ENCODE assay signal across 21 cellular contexts in genomic region chr16:73480381-73480780, GRCh38.
"Had no signal": no experiment of that assay in that cellular context is flagged by ENCODE, and none has a peak within 500 bp of the region (broad histone marks: within the 10 kb centered on the region; RNA-seq: fewer than 3 reads in every experiment).

No MANE protein-coding gene starts in this region.

- H3K9me3 ChIP-seq: colonic mucosa, heart left ventricle, neutrophil, stomach, thoracic aorta, transverse colon had no signal

- H3K27ac ChIP-seq: colonic mucosa, heart left ventricle, neutrophil, stomach, thoracic aorta, transverse colon had no signal

- H3K9me3 Mint-ChIP-seq: nephron had no signal

- H3K4me3 Mint-ChIP-seq: naive B cell, nephron had no signal

- H3K27ac Mint-ChIP-seq: naive B cell, nephron had no signal

- H3K36me3 Mint-ChIP-seq: naive B cell had no signal

- H3K4me3 ChIP-seq: colonic mucosa, heart left ventricle, lung, stomach, thoracic aorta, transverse colon had no signal

- H3K36me3 ChIP-seq: colonic mucosa, heart left ventricle, neutrophil, stomach, thoracic aorta, transverse colon had no signal

- DNase-seq: cerebellar nuclear complex; colonic mucosa; dermis blood vessel endothelial cell; effector CD4-positive, alpha-beta T cell; heart left ventricle; hypothalamus; left cardiac atrium; left ventricle myocardium superior; mesenchymal stem cell; naive B cell; posterior cingulate gyrus; small intestine; stimulated activated CD4-positive, alpha-beta T cell treated with anti-CD3 and anti-CD28 coated beads, Interleukin-12 subunit alpha, Interleukin-12 subunit beta, amount 100 ng/mL, for 4 hours; stimulated activated naive CD4-positive, alpha-beta T cell; stomach; substantia nigra; transverse colon had no signal

- H3K4me1 ChIP-seq: colonic mucosa, heart left ventricle, stomach, transverse colon had no signal

- H3K27me3 ChIP-seq: colonic mucosa had no signal
